1 cellular context compared by ENCODE assay signal in genomic region chr3:128549283-128550112, GRCh38.
A peak's percentile ranks its signal among the peaks of the same experiment; 100 is the strongest.
TF ChIP-seq lines count a peak whose summit lies in the region.

No MANE protein-coding gene starts in this region.

TF ChIP-seq in HepG2, 621 proteins besides CTCF, POLR2A, EP300 and RAD21 (continued from another document):
- TF ChIP-seq ZNF281 (CRISPR knock-in tag; IDR thresholded peaks at IDR 0.05; ENCODE audit: borderline replicate concordance) (peak; percentile 83; the same call in 1 of the 2 replicates), HNRNPL (IDR thresholded peaks at IDR 0.05; ENCODE audit: low read depth, low read length) (peak; percentile 83), SALL2 (CRISPR knock-in tag; IDR thresholded peaks at IDR 0.05) (no peak), HOXA9 (CRISPR knock-in tag; IDR thresholded peaks at IDR 0.05; ENCODE audit: borderline replicate concordance) (no peak), RXRB (CRISPR knock-in tag; IDR thresholded peaks at IDR 0.05; ENCODE audit: borderline replicate concordance) (peak; percentile 31; the same call in 1 of the 2 replicates), KDM2A (CRISPR knock-in tag; IDR thresholded peaks at IDR 0.05; ENCODE audit: borderline replicate concordance, low read depth) (0 out of 2 replicates have a peak, but pooled peaks have one; percentile 20), BCL6 (CRISPR knock-in tag; IDR thresholded peaks at IDR 0.05) (0 out of 2 replicates have a peak, but pooled peaks have one; percentile 32), NR2F2 (IDR thresholded peaks at IDR 0.05; ENCODE audit: borderline replicate concordance, low read depth) (no peak), KLF12 (CRISPR knock-in tag; IDR thresholded peaks at IDR 0.05; ENCODE audit: borderline replicate concordance) (no peak), NR2F6 (IDR thresholded peaks at IDR 0.05) (no peak), NR2F6 (CRISPR knock-in tag; IDR thresholded peaks at IDR 0.05) (no peak), SRSF1 (optimal IDR thresholded peaks at IDR 0.05; ENCODE audit: low read depth, low read length) (no peak), HNRNPK (IDR thresholded peaks at IDR 0.05; ENCODE audit: low read depth, low read length, poor library complexity, severe bottlenecking) (no peak), KDM4B (CRISPR knock-in tag; IDR thresholded peaks at IDR 0.05) (no peak), ZNF530 (CRISPR knock-in tag; IDR thresholded peaks at IDR 0.05; ENCODE audit: low read depth) (no peak), HIVEP1 (CRISPR knock-in tag; IDR thresholded peaks at IDR 0.05) (no peak), THAP11 (CRISPR knock-in tag; IDR thresholded peaks at IDR 0.05) (no peak), PATZ1 (CRISPR knock-in tag; IDR thresholded peaks at IDR 0.05) (peak; percentile 82), ZNF737 (CRISPR knock-in tag; IDR thresholded peaks at IDR 0.05; ENCODE audit: borderline replicate concordance) (no peak), THYN1 (CRISPR knock-in tag; IDR thresholded peaks at IDR 0.05; ENCODE audit: borderline replicate concordance, low read depth) (no peak), GTF3A (CRISPR knock-in tag; conservative IDR thresholded peaks at IDR 0.05) (no peak), ZNF282 (IDR thresholded peaks at IDR 0.05; ENCODE audit: partially characterized antibody) (no peak), CEBPB (IDR thresholded peaks at IDR 0.05; ENCODE audit: borderline replicate concordance, low read depth, low read length) (no peak), SYNCRIP (IDR thresholded peaks at IDR 0.05; ENCODE audit: insufficient read depth, low read depth, low read length) (no peak), ZNF850 (CRISPR knock-in tag; conservative IDR thresholded peaks at IDR 0.05) (no peak), CHD2 (IDR thresholded peaks at IDR 0.05; ENCODE audit: low read depth, low read length) (no peak), PREB (CRISPR knock-in tag; IDR thresholded peaks at IDR 0.05) (no peak), ZNF570 (CRISPR knock-in tag; IDR thresholded peaks at IDR 0.05; ENCODE audit: borderline replicate concordance) (no peak)
- TF ChIP-seq, protein P1, sequence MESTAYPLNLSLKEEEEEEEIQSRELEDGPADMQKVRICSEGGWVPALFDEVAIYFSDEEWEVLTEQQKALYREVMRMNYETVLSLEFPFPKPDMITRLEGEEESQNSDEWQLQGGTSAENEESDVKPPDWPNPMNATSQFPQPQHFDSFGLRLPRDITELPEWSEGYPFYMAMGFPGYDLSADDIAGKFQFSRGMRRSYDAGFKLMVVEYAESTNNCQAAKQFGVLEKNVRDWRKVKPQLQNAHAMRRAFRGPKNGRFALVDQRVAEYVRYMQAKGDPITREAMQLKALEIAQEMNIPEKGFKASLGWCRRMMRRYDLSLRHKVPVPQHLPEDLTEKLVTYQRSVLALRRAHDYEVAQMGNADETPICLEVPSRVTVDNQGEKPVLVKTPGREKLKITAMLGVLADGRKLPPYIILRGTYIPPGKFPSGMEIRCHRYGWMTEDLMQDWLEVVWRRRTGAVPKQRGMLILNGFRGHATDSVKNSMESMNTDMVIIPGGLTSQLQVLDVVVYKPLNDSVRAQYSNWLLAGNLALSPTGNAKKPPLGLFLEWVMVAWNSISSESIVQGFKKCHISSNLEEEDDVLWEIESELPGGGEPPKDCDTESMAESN (CRISPR knock-in tag; conservative IDR thresholded peaks at IDR 0.05), result no peak
